In genomic region chr1:111736548-111737215, GRCh38 we compare ENCODE assay signal across 9 cellular contexts. TPM values are rescaled to one million over a fixed set of nuclear protein-coding genes. Genes with fewer than 3 reads are reported as not detected.
DNase-seq lines count a peak whose midpoint lies in the region; ATAC-seq and TF ChIP-seq lines count a peak whose summit lies in the region.
"Had no signal": no experiment of that assay in that cellular context is flagged by ENCODE, and none has a peak within 500 bp of the region (broad histone marks: within the 10 kb centered on the region; RNA-seq: fewer than 3 reads in every experiment).

No MANE protein-coding gene starts in this region.

- peaks cover 10 to 47% (median 18%) of the 10 kb centered on the region in 5 donors for H3K27me3 Mint-ChIP-seq in naive thymus-derived CD8-positive, alpha-beta T cell
- H3K27me3 Mint-ChIP-seq in activated naive CD8-positive, alpha-beta T cell treated with anti-CD3 and anti-CD28 coated beads, Interleukin-2, amount 50 U/mL, for 24 hours: peaks cover 36% of the 10 kb centered on the region

- peaks cover 16 to 33% (median 22%) of the 10 kb centered on the region in 4 donors for H3K4me1 Mint-ChIP-seq in naive thymus-derived CD8-positive, alpha-beta T cell
- peaks cover 19% of the 10 kb centered on the region for H3K4me1 Mint-ChIP-seq in activated naive CD8-positive, alpha-beta T cell treated with anti-CD3 and anti-CD28 coated beads, Interleukin-2, amount 50 U/mL, for 24 hours

- H3K79me2 ChIP-seq in DND-41 (ENCODE audit: insufficient read depth, low read length): no peaks in the 10 kb centered on the region

- H3K27ac ChIP-seq in DND-41 (ENCODE audit: low read length): no peak overlapping the region
- H3K27ac ChIP-seq: PC-9 had no signal

- H3K36me3 ChIP-seq in DND-41 (ENCODE audit: insufficient read depth, low read length): no peaks in the 10 kb centered on the region

- intact Hi-C loops in posterior cingulate gyrus (cut with DNase I): no loop called here

- H3K27me3 ChIP-seq in DND-41 (ENCODE audit: insufficient read depth, low read length, poor library complexity): peaks cover 9% of the 10 kb centered on the region

- no peaks in the 10 kb centered on the region for H3K9me3 ChIP-seq in DND-41 (ENCODE audit: insufficient read depth, low read length, severe bottlenecking)

- H4K20me1 ChIP-seq in DND-41 (ENCODE audit: insufficient read depth, low read length): peaks cover 13% of the 10 kb centered on the region; the same call in 1 of the 2 replicates

- POLR2A ChIA-PET in naive thymus-derived CD8-positive, alpha-beta T cell (lab: Charles Lee): interaction anchor here (1.6 kb wide), 1 partner anchor 10 kb away, joined by 3 read pairs; no protein-coding TSS in a partner anchor

- no peak for DNase-seq in DND-41
- DNase-seq in NCI-H2171 (lab: John Stamatoyannopoulos, UW): peak; percentile 21
- peak; percentile 34 to 71 for DNase-seq in foreskin fibroblast
- DNase-seq in posterior cingulate gyrus: peak in 9 of 10 donors; percentile 56 to 95 (median 83)
- no peak for DNase-seq in naive thymus-derived CD8-positive, alpha-beta T cell
- DNase-seq in stimulated activated CD4-positive, alpha-beta T cell treated with anti-CD3 and anti-CD28 coated beads, Interleukin-4, amount 100 ng/mL, for 4 hours: no peak
- DNase-seq in activated naive CD8-positive, alpha-beta T cell treated with anti-CD3 and anti-CD28 coated beads, Interleukin-2, amount 50 U/mL, for 24 hours: no peak
- DNase-seq: PC-9 had no signal

- no peaks in the 10 kb centered on the region for H3K9me3 Mint-ChIP-seq in naive thymus-derived CD8-positive, alpha-beta T cell
- H3K9me3 Mint-ChIP-seq in activated naive CD8-positive, alpha-beta T cell treated with anti-CD3 and anti-CD28 coated beads, Interleukin-2, amount 50 U/mL, for 24 hours: no peaks in the 10 kb centered on the region

- H3K4me3 Mint-ChIP-seq in naive thymus-derived CD8-positive, alpha-beta T cell: peak overlapping the region in 1 of 10 donors; percentile 10
- no peak overlapping the region for H3K4me3 Mint-ChIP-seq in activated naive CD8-positive, alpha-beta T cell treated with anti-CD3 and anti-CD28 coated beads, Interleukin-2, amount 50 U/mL, for 24 hours

- H3K4me3 ChIP-seq in DND-41 (ENCODE audit: low read depth in 1 of 2, low read length in 2 of 2) (no peak overlapping the region), foreskin fibroblast (ENCODE audit: low read depth in 1 of 2, low read length in 2 of 2) (peak overlapping the region in 1 of 2 donors; percentile 72)
- H3K4me3 ChIP-seq: PC-9 had no signal

- no peak for ATAC-seq in DND-41 (ENCODE audit: insufficient read depth, low read depth)
- no peak for ATAC-seq in naive thymus-derived CD8-positive, alpha-beta T cell
- no peak for ATAC-seq in GM18517 (IDR thresholded peaks at IDR 0.05; ENCODE audit: unreplicated experiment)
- no peak for ATAC-seq in activated naive CD8-positive, alpha-beta T cell treated with anti-CD3 and anti-CD28 coated beads, Interleukin-2, amount 50 U/mL, for 24 hours

- TF ChIP-seq CTCF in DND-41 (IDR thresholded peaks at IDR 0.05; ENCODE audit: borderline replicate concordance, extremely low read depth, low read length, poor library complexity, severe bottlenecking) (no peak), foreskin fibroblast (IDR thresholded peaks at IDR 0.05; ENCODE audit: low read depth, low read length) (no peak)

- H3K9ac ChIP-seq in DND-41 (ENCODE audit: low read depth, low read length): no peak overlapping the region

- no peak overlapping the region for H2AFZ ChIP-seq in DND-41 (ENCODE audit: low read depth, low read length)
- H2AFZ ChIP-seq: PC-9 had no signal

- H3K27ac Mint-ChIP-seq in naive thymus-derived CD8-positive, alpha-beta T cell: no peak overlapping the region
- H3K27ac Mint-ChIP-seq in activated naive CD8-positive, alpha-beta T cell treated with anti-CD3 and anti-CD28 coated beads, Interleukin-2, amount 50 U/mL, for 24 hours: no peak overlapping the region

- H3K4me2 ChIP-seq in DND-41 (ENCODE audit: insufficient read depth, low read length): peak overlapping the region; percentile 96; the same call in 1 of the 2 replicates
- H3K4me2 ChIP-seq: PC-9 had no signal

- H3K4me1 ChIP-seq in DND-41 (ENCODE audit: insufficient read depth, low read length): peaks cover 31% of the 10 kb centered on the region

- H3K36me3 Mint-ChIP-seq in naive thymus-derived CD8-positive, alpha-beta T cell: no peaks in the 10 kb centered on the region
- no peaks in the 10 kb centered on the region for H3K36me3 Mint-ChIP-seq in activated naive CD8-positive, alpha-beta T cell treated with anti-CD3 and anti-CD28 coated beads, Interleukin-2, amount 50 U/mL, for 24 hours (ENCODE audit: low read depth)

RNA-seq across cellular contexts. Expression of gene INKA2, which starts 2.5 kb away (rescaled TPM):
- under 1 TPM; 0.70 to 0.77 TPM for total RNA-seq in naive thymus-derived CD8-positive, alpha-beta T cell
- not detected for polyA plus RNA-seq in naive thymus-derived CD8-positive, alpha-beta T cell

RNA-seq across cellular contexts. Expression of gene DDX20, which starts 19.0 kb away (rescaled TPM):
- total RNA-seq in naive thymus-derived CD8-positive, alpha-beta T cell: 10 to 100 TPM; 18.9 to 24.2 TPM
- 10 to 100 TPM in 2 of 3 donors, 1 to 10 TPM in 1; 8.0 to 12.7 (median 10.0) TPM for polyA plus RNA-seq in naive thymus-derived CD8-positive, alpha-beta T cell

Comparison
In these comparisons a context has a peak if more than half of its experiments do, and no peak if none do; other contexts are left out.
1. DNase-seq: peak in NCI-H2171 (single experiment), foreskin fibroblast (2 of 2) and posterior cingulate gyrus (9 of 10); none in DND-41 (single experiment), naive thymus-derived CD8-positive, alpha-beta T cell (0 of 10), stimulated activated CD4-positive, alpha-beta T cell treated with anti-CD3 and anti-CD28 coated beads, Interleukin-4, amount 100 ng/mL, for 4 hours (0 of 2) and activated naive CD8-positive, alpha-beta T cell treated with anti-CD3 and anti-CD28 coated beads, Interleukin-2, amount 50 U/mL, for 24 hours (single experiment).